26 cellular contexts compared by ENCODE assay signal in the genomic region with DNA sequence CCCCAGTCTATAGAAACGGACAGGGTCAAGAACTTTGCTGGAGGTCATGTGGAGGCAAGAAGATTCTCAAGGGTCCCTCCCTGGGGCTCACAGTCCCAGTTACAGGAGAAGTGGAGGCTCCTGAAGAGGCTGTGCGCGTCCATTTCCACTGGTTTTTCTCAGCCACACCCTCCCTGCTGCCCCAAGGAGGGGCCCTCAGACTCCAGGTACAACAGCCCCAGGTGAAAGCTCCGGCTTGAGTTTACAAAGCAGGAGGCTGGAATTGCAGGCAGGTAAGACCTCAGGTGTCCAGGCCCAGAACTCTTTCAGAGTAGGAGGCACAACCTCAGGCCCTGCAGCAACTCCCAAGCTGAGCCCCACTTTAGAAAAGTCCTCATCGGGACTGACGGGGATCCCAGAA. TPM values are rescaled to one million over a fixed set of nuclear protein-coding genes. Genes with fewer than 3 reads are reported as not detected.
DNase-seq lines count a peak whose midpoint lies in the region; ATAC-seq and TF ChIP-seq lines count a peak whose summit lies in the region.
"Had no signal": no experiment of that assay in that cellular context is flagged by ENCODE, and none has a peak within 500 bp of the region (broad histone marks: within the 10 kb centered on the region; RNA-seq: fewer than 3 reads in every experiment).

No MANE protein-coding gene starts in this region.

- H3K36me3 ChIP-seq in stomach: no peaks in the 10 kb centered on the region
- H3K36me3 ChIP-seq: BE2C, lower lobe of right lung, uterus had no signal

- peak overlapping the region; percentile 99 for H3K27ac Mint-ChIP-seq in WTC11
- H3K27ac Mint-ChIP-seq: activated B cell treated with CpG ODN at 0.5 μM for 24 hours; activated naive CD8-positive, alpha-beta T cell treated with anti-CD3 and anti-CD28 coated beads, Interleukin-2, amount 10 ng/mL, durations not matched to agents 7 days and 5 days; activated T-cell treated with anti-CD3 and anti-CD28 coated beads, Interleukin-2, amount 50 U/mL, for 24 hours; CD8-positive, alpha-beta T cell; natural killer cell treated with Interleukin-12 subunit alpha and Interleukin-12 subunit beta and Interleukin-15 and Interleukin-18, amount 100 ng/mL, for 72 hours; stimulated activated effector memory CD8-positive, alpha-beta T cell treated with anti-CD3 and anti-CD28 coated beads, Interleukin-12 subunit alpha, Interleukin-12 subunit beta, amount 100 ng/mL, for 72 hours had no signal

- CTCF ChIA-PET in WTC11 (lab: Charles Lee): interaction anchor here (1.4 to 4.8 kb wide), 2 partner anchors 128 to 162 kb away, joined by 4 to 84 read pairs; no protein-coding TSS in a partner anchor

- DNase-seq in ELF-1 (ENCODE audit: low read depth, low spot score): peak; percentile 64
- DNase-seq in WTC11 (ENCODE audit: low spot score): no peak
- peak; percentile 65 for DNase-seq in islet precursor cell
- DNase-seq in stomach: peak; percentile 25
- no peak for DNase-seq in hepatic stellate cell (ENCODE audit: low spot score)
- no peak for DNase-seq in germinal center (ENCODE audit: low spot score)
- DNase-seq in central memory CD4-positive, alpha-beta T cell: no peak
- DNase-seq: ACHN; activated B cell treated with CpG ODN at 0.5 μM for 24 hours; activated gamma-delta T cell treated with Interleukin-2 at 50 U/mL for 16 hours; activated naive CD8-positive, alpha-beta T cell treated with anti-CD3 and anti-CD28 coated beads, Interleukin-2, amount 10 ng/mL, durations not matched to agents 7 days and 5 days; activated T-cell treated with anti-CD3 and anti-CD28 coated beads, Interleukin-2, amount 50 U/mL, for 24 hours; BE2C; CD8-positive, alpha-beta T cell; effector memory CD4-positive, alpha-beta T cell; lower lobe of right lung; NCI-H446; NCI-H774; SIG-M5; SW 1271; T1000; uterus had no signal

- intact Hi-C loops in stomach (cut with DNase I; ENCODE audit: low total_unique reads): no loop called here

- 53 to 71% (median 64%) methylated on average over 6 of the region's 6 CpGs for WGBS in stomach, 5 donors

- TF ChIP-seq CTCF in WTC11 (IDR thresholded peaks at IDR 0.05) (no peak), stomach (IDR thresholded peaks at IDR 0.05) (no peak)

- TF ChIP-seq EP300 in stomach (IDR thresholded peaks at IDR 0.05): no peak

- POLR2A ChIA-PET in WTC11 (lab: Charles Lee): no interaction called here

- H3K9me3 Mint-ChIP-seq in WTC11: no peaks in the 10 kb centered on the region
- H3K9me3 Mint-ChIP-seq: activated B cell treated with CpG ODN at 0.5 μM for 24 hours; activated naive CD8-positive, alpha-beta T cell treated with anti-CD3 and anti-CD28 coated beads, Interleukin-2, amount 10 ng/mL, durations not matched to agents 7 days and 5 days; activated T-cell treated with anti-CD3 and anti-CD28 coated beads, Interleukin-2, amount 50 U/mL, for 24 hours; CD8-positive, alpha-beta T cell; natural killer cell treated with Interleukin-12 subunit alpha and Interleukin-12 subunit beta and Interleukin-15 and Interleukin-18, amount 100 ng/mL, for 72 hours; stimulated activated effector memory CD8-positive, alpha-beta T cell treated with anti-CD3 and anti-CD28 coated beads, Interleukin-12 subunit alpha, Interleukin-12 subunit beta, amount 100 ng/mL, for 72 hours had no signal

- ATAC-seq in WTC11: no peak
- ATAC-seq: CD8-positive, alpha-beta T cell; lower lobe of right lung; natural killer cell treated with Interleukin-12 subunit alpha and Interleukin-12 subunit beta and Interleukin-15 and Interleukin-18, amount 100 ng/mL, for 72 hours; stimulated activated effector memory CD8-positive, alpha-beta T cell treated with anti-CD3 and anti-CD28 coated beads, Interleukin-12 subunit alpha, Interleukin-12 subunit beta, amount 100 ng/mL, for 72 hours had no signal

- no peak overlapping the region for H3K4me3 ChIP-seq in stomach
- H3K4me3 ChIP-seq: coronary artery, lower lobe of right lung, uterus had no signal

- H3K27me3 Mint-ChIP-seq in WTC11 (ENCODE audit: low read depth): no peaks in the 10 kb centered on the region

- peaks cover 74% of the 10 kb centered on the region for H3K4me1 Mint-ChIP-seq in WTC11
- H3K4me1 Mint-ChIP-seq: activated naive CD8-positive, alpha-beta T cell treated with anti-CD3 and anti-CD28 coated beads, Interleukin-2, amount 10 ng/mL, durations not matched to agents 7 days and 5 days; stimulated activated effector memory CD8-positive, alpha-beta T cell treated with anti-CD3 and anti-CD28 coated beads, Interleukin-12 subunit alpha, Interleukin-12 subunit beta, amount 100 ng/mL, for 72 hours had no signal

- H3K4me1 ChIP-seq in stomach: peaks cover 24 to 65% (median 57%) of the 10 kb centered on the region in 4 donors
- H3K4me1 ChIP-seq: BE2C had no signal

- peak overlapping the region; percentile 73 for H3K4me3 Mint-ChIP-seq in WTC11
- H3K4me3 Mint-ChIP-seq: activated B cell treated with CpG ODN at 0.5 μM for 24 hours; activated naive CD8-positive, alpha-beta T cell treated with anti-CD3 and anti-CD28 coated beads, Interleukin-2, amount 10 ng/mL, durations not matched to agents 7 days and 5 days; activated T-cell treated with anti-CD3 and anti-CD28 coated beads, Interleukin-2, amount 50 U/mL, for 24 hours; CD8-positive, alpha-beta T cell; natural killer cell treated with Interleukin-12 subunit alpha and Interleukin-12 subunit beta and Interleukin-15 and Interleukin-18, amount 100 ng/mL, for 72 hours; stimulated activated effector memory CD8-positive, alpha-beta T cell treated with anti-CD3 and anti-CD28 coated beads, Interleukin-12 subunit alpha, Interleukin-12 subunit beta, amount 100 ng/mL, for 72 hours had no signal

- no peaks in the 10 kb centered on the region for H3K36me3 Mint-ChIP-seq in WTC11
- H3K36me3 Mint-ChIP-seq: activated naive CD8-positive, alpha-beta T cell treated with anti-CD3 and anti-CD28 coated beads, Interleukin-2, amount 10 ng/mL, durations not matched to agents 7 days and 5 days; CD8-positive, alpha-beta T cell; natural killer cell treated with Interleukin-12 subunit alpha and Interleukin-12 subunit beta and Interleukin-15 and Interleukin-18, amount 100 ng/mL, for 72 hours; stimulated activated effector memory CD8-positive, alpha-beta T cell treated with anti-CD3 and anti-CD28 coated beads, Interleukin-12 subunit alpha, Interleukin-12 subunit beta, amount 100 ng/mL, for 72 hours had no signal

- H3K27me3 ChIP-seq in stomach: peaks cover 0 to 82% (median 21%) of the 10 kb centered on the region in 3 donors

- no peak for TF ChIP-seq POLR2A in stomach (IDR thresholded peaks at IDR 0.05)

- no peaks in the 10 kb centered on the region for H3K9me3 ChIP-seq in stomach
- H3K9me3 ChIP-seq: BE2C, lower lobe of right lung, uterus had no signal

- no peak overlapping the region for H3K27ac ChIP-seq in stomach
- H3K27ac ChIP-seq: coronary artery, lower lobe of right lung, uterus had no signal

TF ChIP-seq in WTC11, 78 proteins besides CTCF, POLR2A, EP300 and RAD21:
- no peak for TF ChIP-seq FOXP4 (CRISPR knock-in tag; IDR thresholded peaks at IDR 0.05)
TF ChIP-seq in WTC11: peak in this region for 0.

RNA-seq across cellular contexts. Expression of gene SHANK2, which starts 3.1 kb away (rescaled TPM):
- total RNA-seq in WTC11 (2021) (57.5 to 69.3 TPM (median 64.8 TPM) in 3 replicates), stomach (100 to 1,000 TPM in 1 of 5 donors, 10 to 100 TPM in 4; 15.4 to 126 (median 88.6) TPM)
- polyA plus RNA-seq in stomach: 1 to 10 TPM; 1.6 to 6.2 (median 2.1) TPM
- total RNA-seq: activated naive CD8-positive, alpha-beta T cell treated with anti-CD3 and anti-CD28 coated beads, Interleukin-2, amount 10 ng/mL, durations not matched to agents 7 days and 5 days; CD8-positive, alpha-beta T cell; G401 had no signal

Comparison
In these comparisons a context has a peak if more than half of its experiments do, and no peak if none do; other contexts are left out.
1. DNase-seq: peak in ELF-1 (single experiment), islet precursor cell (single experiment) and stomach (single experiment); none in WTC11 (single experiment), hepatic stellate cell (single experiment), germinal center (single experiment) and central memory CD4-positive, alpha-beta T cell (single experiment).